ENCODE assay signal across 8 cellular contexts in genomic region chr14:49173765-49174373, GRCh38.
DNase-seq lines count a peak whose midpoint lies in the region; ATAC-seq, FAIRE-seq and TF ChIP-seq lines count a peak whose summit lies in the region.

No MANE protein-coding gene starts in this region.

- H3K27ac ChIP-seq in RWPE1: no peak overlapping the region

- TF ChIP-seq CTCF in AG09319 (IDR thresholded peaks at IDR 0.05; ENCODE audit: low read depth, low read length): peak; percentile 64
- TF ChIP-seq CTCF in RWPE1 (conservative IDR thresholded peaks at IDR 0.05; ENCODE audit: low read depth): peak; percentile 68

- ATAC-seq in HG02571 (IDR thresholded peaks at IDR 0.05; ENCODE audit: unreplicated experiment): peak; percentile 97

- POLR2A ChIA-PET in RWPE1 (lab: Yijun Ruan, JAX; ENCODE audit: low non-redundant PET): no interaction called here

- peak; percentile 84 for FAIRE-seq in GM12891 (lab: Jason Lieb, UNC)

- DNase-seq in AG09319 (ENCODE audit: extremely low read depth, low read depth) (peak; percentile 20), GM12891 (ENCODE audit: insufficient read length, low spot score) (peak; percentile 6), LoVo (ENCODE audit: low spot score) (peak; percentile 70), RWPE1 (ENCODE audit: low spot score) (peak; percentile 57), dermis blood vessel endothelial cell (peak; percentile 68), midbrain (lab: John Stamatoyannopoulos, UW) (peak; percentile 45), activated gamma-delta T cell (lab: John Stamatoyannopoulos, UW) (no peak)

- TF ChIP-seq POLR2A in GM12891 (IDR thresholded peaks at IDR 0.05; ENCODE audit: low read depth, low read length): no peak

- CTCF ChIA-PET in RWPE1 (lab: Yijun Ruan, JAX): interaction anchor here (0.6 to 0.7 kb wide), 4 partner anchors 377 to 1897 kb away, joined by 3 to 5 read pairs (median 4); no protein-coding TSS in a partner anchor

TF ChIP-seq in GM12891, 5 proteins besides CTCF, POLR2A, EP300 and RAD21:
- no peak for TF ChIP-seq POLR2AphosphoS5 (IDR thresholded peaks at IDR 0.05; ENCODE audit: low read depth, low read length)
- no peak for TF ChIP-seq POU2F2 (IDR thresholded peaks at IDR 0.05; ENCODE audit: low read depth, low read length)
- no peak for TF ChIP-seq TAF1 (IDR thresholded peaks at IDR 0.05; ENCODE audit: low read depth, low read length)
- TF ChIP-seq SPI1 (IDR thresholded peaks at IDR 0.05; ENCODE audit: low read depth, low read length): no peak
- TF ChIP-seq PAX5 (IDR thresholded peaks at IDR 0.05; ENCODE audit: insufficient read depth, low read length, severe bottlenecking): no peak
